Comparison of ENCODE assay signal across 25 cellular contexts in the genomic region with DNA sequence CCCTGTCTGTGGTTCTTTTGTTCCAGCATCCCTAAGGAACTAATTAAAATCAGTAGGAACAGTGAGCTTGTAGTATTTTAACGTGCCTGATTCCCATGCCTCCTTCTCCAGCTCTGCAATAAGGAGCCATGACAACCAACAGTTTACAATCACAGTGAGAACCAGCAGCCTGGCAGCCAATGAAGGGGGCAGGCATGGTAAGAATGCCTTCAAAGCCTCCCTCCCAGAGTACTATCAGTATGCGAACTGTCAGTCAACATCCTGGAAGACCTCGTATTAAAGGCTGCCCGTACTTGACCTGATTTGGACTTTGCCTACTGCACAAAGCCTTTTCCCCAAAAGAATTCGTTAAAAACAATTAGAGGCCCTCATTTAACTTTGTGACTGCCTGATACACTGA. TPM values are rescaled to one million over a fixed set of nuclear protein-coding genes. Genes with fewer than 3 reads are reported as not detected.
DNase-seq lines count a peak whose midpoint lies in the region; ATAC-seq, FAIRE-seq and TF ChIP-seq lines count a peak whose summit lies in the region.
"Had no signal": no experiment of that assay in that cellular context is flagged by ENCODE, and none has a peak within 500 bp of the region (broad histone marks: within the 10 kb centered on the region; RNA-seq: fewer than 3 reads in every experiment).

No MANE protein-coding gene starts in this region.

- TF ChIP-seq CTCF in right atrium auricular region (IDR thresholded peaks at IDR 0.05) (no peak), H1 (IDR thresholded peaks at IDR 0.05; ENCODE audit: control extremely low read depth in 1 of 3, insufficient read depth in 1 of 3, low read depth in 1 of 3, low read length in 3 of 3) (no peak), neural progenitor cell (IDR thresholded peaks at IDR 0.05) (no peak), colonic mucosa (IDR thresholded peaks at IDR 0.05) (no peak), spleen (IDR thresholded peaks at IDR 0.05 in 8 of 11, conservative IDR thresholded peaks at IDR 0.05 in 3 of 11) (no peak)

- H2AFZ ChIP-seq in H1 (ENCODE audit: low read length) (no peak overlapping the region), neural progenitor cell (replicated peaks) (no peak overlapping the region)

- H2BK12ac ChIP-seq in H1 (ENCODE audit: low read depth, low read length): no peak overlapping the region

- no peak overlapping the region for H2AK5ac ChIP-seq in H1 (ENCODE audit: low read depth, low read length)

- H3K23me2 ChIP-seq in H1 (ENCODE audit: low read depth, low read length): no peaks in the 10 kb centered on the region

- no peaks in the 10 kb centered on the region for H3K36me3 ChIP-seq in right atrium auricular region
- no peaks in the 10 kb centered on the region for H3K36me3 ChIP-seq in H1 (ENCODE audit: control insufficient read depth in 2 of 4, insufficient read depth in 4 of 4, low read length in 3 of 4)
- H3K36me3 ChIP-seq in neural progenitor cell: no peaks in the 10 kb centered on the region
- no peaks in the 10 kb centered on the region for H3K36me3 ChIP-seq in colonic mucosa
- H3K36me3 ChIP-seq in spleen: no peaks in the 10 kb centered on the region

- H2BK120ac ChIP-seq in H1 (replicated peaks; ENCODE audit: low read depth, low read length): no peak overlapping the region

- no peak overlapping the region for H3K27ac Mint-ChIP-seq in neural progenitor cell

- H3K4me2 ChIP-seq in H1 (ENCODE audit: insufficient read depth in 1 of 2, low read depth in 2 of 2, low read length in 2 of 2) (no peak overlapping the region), neural progenitor cell (no peak overlapping the region)

- H3K27me3 Mint-ChIP-seq in neural progenitor cell (ENCODE audit: insufficient read depth, low read depth): no peaks in the 10 kb centered on the region

- intact Hi-C loops in Right ventricle myocardium inferior (cut with DNase I): no loop called here
- intact Hi-C loops in right cardiac atrium (cut with DNase I): no loop called here
- intact Hi-C loops in colonic mucosa (cut with DNase I): no loop called here
- intact Hi-C loops in spleen (cut with DNase I; ENCODE audit: low total_unique reads): no loop called here

- H3K36me3 Mint-ChIP-seq in neural progenitor cell: no peaks in the 10 kb centered on the region

- no peak overlapping the region for H2BK15ac ChIP-seq in H1 (ENCODE audit: low read length)

- H3K4ac ChIP-seq in H1 (replicated peaks; ENCODE audit: insufficient read length, low read depth, low read length): no peak overlapping the region

- H3K4me1 ChIP-seq in right atrium auricular region (no peaks in the 10 kb centered on the region), H1 (replicated peaks in 1 of 4; ENCODE audit: control insufficient read depth in 3 of 4, insufficient read depth in 4 of 4, low read length in 3 of 4) (no peaks in the 10 kb centered on the region), right cardiac atrium (ENCODE audit: control insufficient read depth, insufficient read depth, low read length) (no peaks in the 10 kb centered on the region), neural progenitor cell (no peaks in the 10 kb centered on the region), colonic mucosa (no peaks in the 10 kb centered on the region), spleen (no peaks in the 10 kb centered on the region)

- H3K23ac ChIP-seq in H1 (ENCODE audit: insufficient read length): no peak overlapping the region

- H3K4me3 Mint-ChIP-seq in neural progenitor cell: no peak overlapping the region

- no peak for TF ChIP-seq RAD21 in H1 (IDR thresholded peaks at IDR 0.05 in 1 of 2, conservative IDR thresholded peaks at IDR 0.05 in 1 of 2; ENCODE audit: low read depth in 2 of 2, low read length in 2 of 2)

- H3K27me3 ChIP-seq in right atrium auricular region: no peaks in the 10 kb centered on the region
- H3K27me3 ChIP-seq in H1 (replicated peaks in 1 of 4; ENCODE audit: control insufficient read depth in 3 of 4, extremely low read depth in 1 of 4, insufficient read depth in 3 of 4, low read length in 3 of 4): no peaks in the 10 kb centered on the region
- no peaks in the 10 kb centered on the region for H3K27me3 ChIP-seq in right cardiac atrium (ENCODE audit: control insufficient read depth, insufficient read depth)
- H3K27me3 ChIP-seq in neural progenitor cell: no peaks in the 10 kb centered on the region
- H3K27me3 ChIP-seq in colonic mucosa: no peaks in the 10 kb centered on the region
- no peaks in the 10 kb centered on the region for H3K27me3 ChIP-seq in spleen (replicated peaks in 1 of 7)

- H4K20me1 ChIP-seq in H1 (replicated peaks in 1 of 2; ENCODE audit: control insufficient read depth in 1 of 2, insufficient read depth in 2 of 2, low read length in 2 of 2): no peaks in the 10 kb centered on the region
- no peaks in the 10 kb centered on the region for H4K20me1 ChIP-seq in neural progenitor cell (ENCODE audit: low read depth)

- peak; percentile 57 for FAIRE-seq in H1 (lab: Jason Lieb, UNC)
- FAIRE-seq: GM12892, GM19239, H54 had no signal

- TF ChIP-seq EP300 in H1 (IDR thresholded peaks at IDR 0.05; ENCODE audit: borderline replicate concordance in 1 of 2, low read depth in 2 of 2, low read length in 2 of 2): no peak

- peaks cover 5% of the 10 kb centered on the region for H3K4me1 Mint-ChIP-seq in neural progenitor cell

- no peak overlapping the region for H3K56ac ChIP-seq in H1 (replicated peaks; ENCODE audit: insufficient read length, low read depth, low read length)

- H3K79me2 ChIP-seq in H1 (ENCODE audit: control insufficient read depth in 1 of 2, insufficient read depth in 2 of 2, low read length in 2 of 2) (no peaks in the 10 kb centered on the region), neural progenitor cell (ENCODE audit: low read depth) (no peaks in the 10 kb centered on the region)

- CTCF ChIA-PET in H1 (lab: Charles Lee; ENCODE audit: partially characterized antibody): no interaction called here

- no peak overlapping the region for H2BK20ac ChIP-seq in H1 (ENCODE audit: low read length)

- H3K79me1 ChIP-seq in H1 (ENCODE audit: low read depth, low read length): no peaks in the 10 kb centered on the region

- H3F3A ChIP-seq in neural progenitor cell (ENCODE audit: low read depth): no peaks in the 10 kb centered on the region

- H3K9me3 ChIP-seq in right atrium auricular region (peaks cover 0 to 4% of the 10 kb centered on the region in 2 donors), H1 (ENCODE audit: insufficient read depth in 2 of 2, low read depth in 1 of 2, low read length in 1 of 2) (0 out of 4 replicates have a peak, but pooled peaks cover 0 to 4% of the 10 kb centered on the region in 2 experiments), right cardiac atrium (ENCODE audit: control insufficient read depth, low read length) (no peaks in the 10 kb centered on the region), neural progenitor cell (ENCODE audit: low read depth) (no peaks in the 10 kb centered on the region), colonic mucosa (no peaks in the 10 kb centered on the region), spleen (peaks cover 0 to 3% (median 0%) of the 10 kb centered on the region in 8 donors)

- no peak overlapping the region for H4K8ac ChIP-seq in H1 (ENCODE audit: extremely low read depth, insufficient read depth, low read length)

- H4K5ac ChIP-seq in H1 (ENCODE audit: insufficient read length, low read depth, low read length): no peak overlapping the region

- H3K9ac ChIP-seq in H1 (replicated peaks in 1 of 4; ENCODE audit: extremely low read depth in 1 of 4, low read depth in 3 of 4, low read length in 3 of 4): no peak overlapping the region
- no peak overlapping the region for H3K9ac ChIP-seq in neural progenitor cell
- no peak overlapping the region for H3K9ac ChIP-seq in colonic mucosa (ENCODE audit: low read depth in 2 of 2, low read length in 2 of 2)

- no peaks in the 10 kb centered on the region for H3K9me3 Mint-ChIP-seq in neural progenitor cell

- TF ChIP-seq POLR2A in H1 (IDR thresholded peaks at IDR 0.05; ENCODE audit: control extremely low read depth in 1 of 2, low read depth in 2 of 2, low read length in 2 of 2): no peak
- TF ChIP-seq POLR2A in spleen (IDR thresholded peaks at IDR 0.05): no peak

- no peak overlapping the region for H3K14ac ChIP-seq in H1 (ENCODE audit: insufficient read length)

- DNase-seq in Right ventricle myocardium inferior (ENCODE audit: missing footprints) (no peak), right atrium auricular region (ENCODE audit: low spot score) (no peak), H1 (ENCODE audit: low read depth in 1 of 2, low spot score in 2 of 2) (no peak), right cardiac atrium (peak in 2 of 3 donors; percentile 43 to 52), neural progenitor cell (ENCODE audit: low spot score) (peak; percentile 36), colonic mucosa (no peak), NCI-H2029 (lab: John Stamatoyannopoulos, UW) (no peak), spleen (no peak)
- DNase-seq: 8988T, ACHN, Calu3, DMS79 treated with DMSO at 0.1 percent for 48 hours, IMR-90, KG1, NCI-H1092 treated with DMSO at 0.1 percent for 48 hours, NCI-H1436, NCI-H187, NCI-H446 treated with DMSO at 0.1 percent for 48 hours, NCI-H526 had no signal

- H3K4me3 ChIP-seq in right atrium auricular region: no peak overlapping the region
- no peak overlapping the region for H3K4me3 ChIP-seq in H1 (ENCODE audit: extremely low read depth in 1 of 4, insufficient read depth in 2 of 4, low read depth in 3 of 4, low read length in 4 of 4)
- no peak overlapping the region for H3K4me3 ChIP-seq in right cardiac atrium (ENCODE audit: low read length)
- H3K4me3 ChIP-seq in neural progenitor cell: no peak overlapping the region
- no peak overlapping the region for H3K4me3 ChIP-seq in colonic mucosa
- H3K4me3 ChIP-seq in spleen: no peak overlapping the region

- H3K18ac ChIP-seq in H1 (ENCODE audit: extremely low read depth, low read length): no peak overlapping the region

- H4K91ac ChIP-seq in H1 (replicated peaks; ENCODE audit: insufficient read length, low read length): no peak overlapping the region

- H3K27ac ChIP-seq in right atrium auricular region (no peak overlapping the region), H1 (ENCODE audit: low read depth, low read length) (no peak overlapping the region), right cardiac atrium (ENCODE audit: low read length) (no peak overlapping the region), neural progenitor cell (no peak overlapping the region), colonic mucosa (no peak overlapping the region), spleen (no peak overlapping the region)
- H3K27ac ChIP-seq: RWPE1 had no signal

- 87% methylated on average over 5 of the region's 5 CpGs; no CpG with 5 or more reads in 1 of the 2 experiments for WGBS in H1 (ENCODE audit: extremely low coverage in 1 of 2, insufficient coverage in 1 of 2, insufficient read length in 1 of 2, insufficient replicate concordance in 2 of 2, low coverage in 1 of 2, low lambda C conversion rate in 2 of 2, missing lambda C conversion rate in 1 of 2), 2 experiments
- WGBS in right cardiac atrium: 33% methylated on average over 5 of the region's 5 CpGs
- 51 to 80% (median 71%) methylated on average over 5 of the region's 5 CpGs for WGBS in spleen, 5 donors

- ATAC-seq in Right ventricle myocardium inferior: peak; percentile 88
- ATAC-seq in right cardiac atrium: peak; percentile 78 to 88
- ATAC-seq: SK-N-SH treated with all-trans-retinoic acid at 6 μM for 48 hours had no signal

- H2BK5ac ChIP-seq in H1 (ENCODE audit: low read depth, low read length): no peak overlapping the region

- POLR2A ChIA-PET in H1 (lab: Charles Lee; ENCODE audit: partially characterized antibody): no interaction called here

RNA-seq across cellular contexts. Expression of gene ZPBP, which starts 7.7 kb away (rescaled TPM):
- total RNA-seq in Right ventricle myocardium inferior: not detected
- not detected for total RNA-seq in right atrium auricular region
- not detected in 2 replicates for total RNA-seq in H1 (2021; fragmentation: NEBNext Ultra II Directional; extraction: Animal tissue kit (Norgen Biotek cat#: 25700))
- polyA plus RNA-seq in H1 (2011; rRNA removed): not detected in 2 replicates
- polyA plus RNA-seq in H1 (2011; cell fraction: cytosol; rRNA removed): not detected
- polyA plus RNA-seq in H1 (2011; cell fraction: nucleus; rRNA removed): 0.34 TPM
- polyA plus RNA-seq in H1 (2012, experiment 1 of 2): not detected in 4 replicates
- polyA plus RNA-seq in H1 (2012, experiment 2 of 2): not detected
- polyA plus RNA-seq in H1 (2013, experiment 1 of 2): not detected
- not detected for polyA plus RNA-seq in H1 (2013, experiment 2 of 2)
- not detected in 2 replicates for polyA minus RNA-seq in H1 (2011; rRNA and poly(A)+ RNA removed)
- polyA minus RNA-seq in H1 (2011; cell fraction: cytosol; rRNA and poly(A)+ RNA removed): not detected
- not detected for polyA minus RNA-seq in H1 (2011; cell fraction: nucleus; rRNA and poly(A)+ RNA removed)
- total RNA-seq in right cardiac atrium: not detected
- not detected for polyA plus RNA-seq in right cardiac atrium
- not detected in 2 replicates for total RNA-seq in neural progenitor cell (ENCODE audit: low replicate concordance)
- not detected for total RNA-seq in colonic mucosa
- total RNA-seq in spleen: not detected
- not detected for polyA plus RNA-seq in spleen
- total RNA-seq: Calu3, IMR-90 had no signal
- polyA plus RNA-seq: BJ, IMR-90 had no signal

Comparison
In these comparisons a context has a peak if more than half of its experiments do, and no peak if none do; other contexts are left out.
1. DNase-seq: peak in right cardiac atrium (2 of 3) and neural progenitor cell (single experiment); none in Right ventricle myocardium inferior (single experiment), right atrium auricular region (single experiment), H1 (0 of 2), colonic mucosa (single experiment), NCI-H2029 (single experiment) and spleen (single experiment).